Comparison of ENCODE assay signal across 8 cellular contexts in genomic region chr12:123237646-123238329, GRCh38. TPM values are rescaled to one million over a fixed set of nuclear protein-coding genes. Genes with fewer than 3 reads are reported as not detected.
DNase-seq lines count a peak whose midpoint lies in the region; ATAC-seq and TF ChIP-seq lines count a peak whose summit lies in the region.

No MANE protein-coding gene starts in this region.

- H3K27ac ChIP-seq in lower lobe of right lung: peak overlapping the region; percentile 56

- H3K36me3 ChIP-seq in lower lobe of right lung: peaks cover 12% of the 10 kb centered on the region

- intact Hi-C loops in lower lobe of right lung (cut with DNase I): no loop called here

- ATAC-seq in lower lobe of right lung (peak in 1 of 2 donors; percentile 39), HG02763 (IDR thresholded peaks at IDR 0.05; ENCODE audit: unreplicated experiment) (no peak)

- TF ChIP-seq CTCF in choroid plexus epithelial cell (conservative IDR thresholded peaks at IDR 0.05; ENCODE audit: low read depth, low read length) (peak; percentile 85), lower lobe of right lung (IDR thresholded peaks at IDR 0.05) (peak; percentile 76)

- DNase-seq in NCI-H1105 treated with DMSO at 0.1 percent for 48 hours (lab: John Stamatoyannopoulos, UW): peak; percentile 33
- no peak for DNase-seq in NCI-H1105 (lab: John Stamatoyannopoulos, UW)
- DNase-seq in NCI-H2107 (lab: John Stamatoyannopoulos, UW): peak; percentile 31
- peak; percentile 60 for DNase-seq in activated CD4-positive, alpha-beta T cell treated with anti-CD3 and anti-CD28 coated beads for 1 hour
- DNase-seq in choroid plexus epithelial cell (ENCODE audit: low read depth): peak; percentile 83
- DNase-seq in lower lobe of right lung: peak; percentile 68
- DNase-seq in stimulated activated CD8-positive, alpha-beta memory T cell treated with anti-CD3 and anti-CD28 coated beads, Interleukin-15, amount 100 ng/mL, for 1 hour (ENCODE audit: low read depth): peak; percentile 76

- no peak overlapping the region for H3K4me3 ChIP-seq in choroid plexus epithelial cell (ENCODE audit: low read depth, low read length)
- H3K4me3 ChIP-seq in lower lobe of right lung: no peak overlapping the region

- peaks cover 47% of the 10 kb centered on the region for H3K4me1 ChIP-seq in lower lobe of right lung

- H3K9me3 ChIP-seq in lower lobe of right lung: no peaks in the 10 kb centered on the region

- H3K27me3 ChIP-seq in lower lobe of right lung (ENCODE audit: low read depth): no peaks in the 10 kb centered on the region

RNA-seq across cellular contexts. Expression of gene MTRFR, which starts 4.6 kb away (rescaled TPM):
- 12.7 TPM for total RNA-seq in lower lobe of right lung

RNA-seq across cellular contexts. Expression of gene MPHOSPH9, which starts 4.8 kb away (rescaled TPM):
- total RNA-seq in lower lobe of right lung: 21.8 TPM

RNA-seq across cellular contexts. Expression of gene CDK2AP1, which starts 33.9 kb away (rescaled TPM):
- total RNA-seq in lower lobe of right lung: 83.5 TPM
